1 cellular context compared by ENCODE assay signal in the genomic region with DNA sequence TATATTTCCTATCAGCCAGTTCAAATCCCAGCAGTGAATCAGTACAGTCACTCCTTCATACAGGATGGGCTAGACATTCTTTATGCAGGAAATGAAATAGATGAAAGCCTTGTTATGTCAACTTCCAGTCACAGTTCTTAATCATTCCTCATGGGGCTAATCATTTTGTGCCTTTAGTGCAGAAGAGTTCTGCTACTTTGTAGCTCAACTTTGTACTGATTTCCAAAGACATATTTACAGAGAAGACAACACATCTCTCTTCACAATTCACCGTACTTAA.
TF ChIP-seq lines count a peak whose summit lies in the region.

No MANE protein-coding gene starts in this region.

TF ChIP-seq in SK-N-SH, 30 proteins besides CTCF, POLR2A, EP300 and RAD21 (continued from another document):
- no peak for TF ChIP-seq USF2 (IDR thresholded peaks at IDR 0.05; ENCODE audit: borderline replicate concordance, low read depth, low read length)
- TF ChIP-seq NRF1 (IDR thresholded peaks at IDR 0.05; ENCODE audit: low read depth, low read length) = no peak
- no peak for TF ChIP-seq SIN3A (IDR thresholded peaks at IDR 0.05; ENCODE audit: borderline replicate concordance, low read depth, low read length)
- TF ChIP-seq, protein P1, sequence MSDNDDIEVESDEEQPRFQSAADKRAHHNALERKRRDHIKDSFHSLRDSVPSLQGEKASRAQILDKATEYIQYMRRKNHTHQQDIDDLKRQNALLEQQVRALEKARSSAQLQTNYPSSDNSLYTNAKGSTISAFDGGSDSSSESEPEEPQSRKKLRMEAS (IDR thresholded peaks at IDR 0.05; ENCODE audit: low read depth) = no peak
- TF ChIP-seq YY1 (IDR thresholded peaks at IDR 0.05; ENCODE audit: low read depth) = no peak
- no peak for TF ChIP-seq MXI1 (IDR thresholded peaks at IDR 0.05; ENCODE audit: low read depth, low read length)
- no peak for TF ChIP-seq EZH2phosphoT487 (IDR thresholded peaks at IDR 0.05; ENCODE audit: borderline replicate concordance, low read depth)
- TF ChIP-seq, protein P2, sequence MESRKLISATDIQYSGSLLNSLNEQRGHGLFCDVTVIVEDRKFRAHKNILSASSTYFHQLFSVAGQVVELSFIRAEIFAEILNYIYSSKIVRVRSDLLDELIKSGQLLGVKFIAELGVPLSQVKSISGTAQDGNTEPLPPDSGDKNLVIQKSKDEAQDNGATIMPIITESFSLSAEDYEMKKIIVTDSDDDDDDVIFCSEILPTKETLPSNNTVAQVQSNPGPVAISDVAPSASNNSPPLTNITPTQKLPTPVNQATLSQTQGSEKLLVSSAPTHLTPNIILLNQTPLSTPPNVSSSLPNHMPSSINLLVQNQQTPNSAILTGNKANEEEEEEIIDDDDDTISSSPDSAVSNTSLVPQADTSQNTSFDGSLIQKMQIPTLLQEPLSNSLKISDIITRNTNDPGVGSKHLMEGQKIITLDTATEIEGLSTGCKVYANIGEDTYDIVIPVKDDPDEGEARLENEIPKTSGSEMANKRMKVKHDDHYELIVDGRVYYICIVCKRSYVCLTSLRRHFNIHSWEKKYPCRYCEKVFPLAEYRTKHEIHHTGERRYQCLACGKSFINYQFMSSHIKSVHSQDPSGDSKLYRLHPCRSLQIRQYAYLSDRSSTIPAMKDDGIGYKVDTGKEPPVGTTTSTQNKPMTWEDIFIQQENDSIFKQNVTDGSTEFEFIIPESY (IDR thresholded peaks at IDR 0.05; ENCODE audit: borderline replicate concordance, low read depth) = no peak
- TF ChIP-seq RFX5 (IDR thresholded peaks at IDR 0.05; ENCODE audit: low read length) = no peak
- TF ChIP-seq NFIC (IDR thresholded peaks at IDR 0.05; ENCODE audit: borderline replicate concordance) = no peak
- TF ChIP-seq TCF12 (IDR thresholded peaks at IDR 0.05) = no peak
